Comparison of ENCODE assay signal across 8 cellular contexts in the genomic region with DNA sequence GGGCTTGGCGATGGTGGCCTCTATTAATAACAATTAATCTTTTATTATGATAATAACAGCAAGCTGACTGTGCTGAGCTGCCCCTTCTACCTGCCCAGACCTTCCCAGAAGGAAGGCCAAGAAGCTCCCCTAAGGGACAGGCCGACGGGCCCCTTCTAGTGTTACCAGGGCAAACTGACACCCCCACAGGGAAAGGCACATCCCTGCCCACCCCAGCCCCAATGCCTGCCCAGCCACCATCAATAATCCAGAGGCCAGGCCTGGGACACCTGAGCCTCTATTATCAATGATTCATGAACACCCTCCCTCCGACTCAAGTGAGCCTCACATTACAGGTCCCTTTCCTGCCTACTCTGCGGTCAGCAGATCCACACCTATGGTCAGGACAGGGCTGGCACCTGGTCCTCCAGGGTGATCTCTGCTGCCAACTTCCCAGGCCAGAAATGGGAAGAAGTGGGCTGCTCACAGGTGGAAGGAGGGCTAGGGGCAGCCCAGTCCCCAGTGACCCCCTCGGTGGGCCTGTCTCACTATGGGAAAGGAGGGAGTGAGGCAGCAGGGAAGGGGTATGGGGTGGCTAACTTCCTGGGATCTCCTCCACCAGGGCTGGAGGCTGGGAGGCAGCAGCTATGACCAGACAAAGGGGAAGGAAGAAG.
DNase-seq lines count a peak whose midpoint lies in the region; ATAC-seq lines count a peak whose summit lies in the region.

No MANE protein-coding gene starts in this region.

- H3K27ac ChIP-seq in caudate nucleus (ENCODE audit: low read depth, low read length), result peak overlapping the region; percentile 77

- H3K9ac ChIP-seq in mucosa of stomach (ENCODE audit: low read length), result peak overlapping the region; percentile 77

- no peaks in the 10 kb centered on the region for H3K27me3 Mint-ChIP-seq in stimulated activated naive CD8-positive, alpha-beta T cell treated with anti-CD3 and anti-CD28 coated beads, Interleukin-15, Interleukin-2, amounts not matched to agents 100 ng/mL and 50 ng/mL, for 24 hours

- H3K4me1 ChIP-seq in mucosa of stomach (ENCODE audit: control insufficient read depth, insufficient read depth, low read length), result peaks cover 33% of the 10 kb centered on the region

- no peaks in the 10 kb centered on the region for H3K9me3 Mint-ChIP-seq in stimulated activated naive CD8-positive, alpha-beta T cell treated with anti-CD3 and anti-CD28 coated beads, Interleukin-15, Interleukin-2, amounts not matched to agents 100 ng/mL and 50 ng/mL, for 24 hours

- DNase-seq in stimulated activated naive CD8-positive, alpha-beta T cell treated with anti-CD3 and anti-CD28 coated beads, Interleukin-15, Interleukin-2, amounts not matched to agents 100 U/mL and 50 U/mL, for 24 hours, result no peak
- DNase-seq in caudate nucleus (lab: John Stamatoyannopoulos, UW) (no peak), midbrain (lab: John Stamatoyannopoulos, UW) (no peak), NCI-H1930 (lab: John Stamatoyannopoulos, UW) (no peak), NCI-H774 (lab: John Stamatoyannopoulos, UW) (no peak)
- DNase-seq in stimulated activated naive CD4-positive, alpha-beta T cell (lab: John Stamatoyannopoulos, UW), result no peak

- ATAC-seq in stimulated activated naive CD8-positive, alpha-beta T cell treated with anti-CD3 and anti-CD28 coated beads, Interleukin-15, Interleukin-2, amounts not matched to agents 100 U/mL and 50 U/mL, for 24 hours, result no peak

- no peaks in the 10 kb centered on the region for H3K27me3 ChIP-seq in mucosa of stomach (ENCODE audit: control insufficient read depth, insufficient read depth, low read length)

- H3K27ac Mint-ChIP-seq in stimulated activated naive CD8-positive, alpha-beta T cell treated with anti-CD3 and anti-CD28 coated beads, Interleukin-15, Interleukin-2, amounts not matched to agents 100 ng/mL and 50 ng/mL, for 24 hours, result peak overlapping the region; percentile 65

- peaks cover 83% of the 10 kb centered on the region for H3K4me1 Mint-ChIP-seq in stimulated activated naive CD8-positive, alpha-beta T cell treated with anti-CD3 and anti-CD28 coated beads, Interleukin-15, Interleukin-2, amounts not matched to agents 100 ng/mL and 50 ng/mL, for 24 hours (ENCODE audit: low read depth)

- peaks cover 5% of the 10 kb centered on the region for H3K36me3 ChIP-seq in mucosa of stomach (ENCODE audit: control insufficient read depth, insufficient read depth, low read length)

- H3K4me3 ChIP-seq in mucosa of stomach (ENCODE audit: low read length), result peak overlapping the region; percentile 46

- peaks cover 15% of the 10 kb centered on the region for H3K36me3 Mint-ChIP-seq in stimulated activated naive CD8-positive, alpha-beta T cell treated with anti-CD3 and anti-CD28 coated beads, Interleukin-15, Interleukin-2, amounts not matched to agents 100 ng/mL and 50 ng/mL, for 24 hours (ENCODE audit: low read depth)

- H3K4me3 Mint-ChIP-seq in stimulated activated naive CD8-positive, alpha-beta T cell treated with anti-CD3 and anti-CD28 coated beads, Interleukin-15, Interleukin-2, amounts not matched to agents 100 ng/mL and 50 ng/mL, for 24 hours, result peak overlapping the region; percentile 99

- H3K9me3 ChIP-seq in mucosa of stomach (ENCODE audit: control insufficient read depth, low read length), result no peaks in the 10 kb centered on the region
